In the genomic region with DNA sequence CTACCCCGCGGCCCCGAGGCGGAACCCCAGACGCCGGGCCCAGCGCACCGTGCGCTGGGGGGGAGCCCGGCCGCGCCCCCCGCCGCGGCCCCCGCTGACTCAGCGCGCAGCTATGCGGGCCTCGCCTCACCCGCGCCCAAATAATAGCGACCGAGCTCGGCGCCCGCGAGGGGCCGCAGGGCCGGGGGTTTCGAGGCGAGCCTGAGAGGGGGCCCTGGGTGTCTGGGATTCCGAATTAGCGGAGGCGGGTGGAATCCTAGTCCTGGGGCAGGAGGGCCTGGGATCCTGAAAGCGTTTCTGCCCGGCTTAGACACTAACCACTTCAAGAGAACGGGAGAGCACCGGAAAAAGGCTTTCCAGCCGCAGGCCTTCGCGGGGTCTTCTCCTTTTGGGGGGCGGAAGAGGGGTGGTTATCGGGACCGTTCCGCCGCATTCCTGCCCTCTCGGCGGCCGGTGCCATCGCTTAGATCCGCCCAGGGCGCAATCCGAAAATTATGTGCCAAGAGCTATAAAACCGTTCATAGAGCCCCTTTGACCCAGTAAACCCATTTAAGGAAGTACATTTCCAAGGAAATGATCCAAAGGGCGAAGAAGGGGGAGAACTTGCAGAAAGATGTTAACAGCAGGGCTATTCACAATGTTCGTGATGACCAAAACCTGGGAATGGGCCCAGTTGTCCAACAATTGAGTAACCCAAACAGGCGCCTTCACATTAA, we compare ENCODE assay signal across 8 cellular contexts. TPM values are rescaled to one million over a fixed set of nuclear protein-coding genes. Genes with fewer than 3 reads are reported as not detected.
DNase-seq lines count a peak whose midpoint lies in the region; ATAC-seq, FAIRE-seq and TF ChIP-seq lines count a peak whose summit lies in the region.

No MANE protein-coding gene starts in this region.

- H4K20me1 ChIP-seq in DOHH2 (ENCODE audit: control insufficient read depth, insufficient read depth, low read depth, low read length) (peaks cover 20% of the 10 kb centered on the region), neural cell (ENCODE audit: insufficient read depth) (peaks cover 7% of the 10 kb centered on the region)

- DNase-seq in M059J (ENCODE audit: low read depth) (peak; percentile 87), fibroblast of the aortic adventitia (ENCODE audit: low read depth) (peak; percentile 89), GM12891 (ENCODE audit: insufficient read length, low spot score) (no peak)
- DNase-seq in activated CD8-positive, alpha-beta T cell treated with anti-CD3 and anti-CD28 coated beads, Interleukin-2, amount 10 ng/mL, durations not matched to agents 7 days and 5 days = peak; percentile 25
- DNase-seq in effector CD4-positive, alpha-beta T cell = no peak

- peaks cover 23% of the 10 kb centered on the region for H3K27me3 Mint-ChIP-seq in activated CD8-positive, alpha-beta T cell treated with anti-CD3 and anti-CD28 coated beads, Interleukin-2, amount 10 ng/mL, durations not matched to agents 7 days and 5 days (ENCODE audit: low read depth)

- peaks cover 2% of the 10 kb centered on the region for H3K36me3 Mint-ChIP-seq in activated CD8-positive, alpha-beta T cell treated with anti-CD3 and anti-CD28 coated beads, Interleukin-2, amount 10 ng/mL, durations not matched to agents 7 days and 5 days (ENCODE audit: low read depth)

- peak overlapping the region; percentile 78 for H3K4me2 ChIP-seq in DOHH2 (ENCODE audit: low read length)
- peak overlapping the region; percentile 83 for H3K4me2 ChIP-seq in neural cell (ENCODE audit: low read length)

- no peaks in the 10 kb centered on the region for H3K9me2 ChIP-seq in DOHH2 (replicated peaks; ENCODE audit: control insufficient read depth, low read length)
- H3K9me2 ChIP-seq in neural cell (ENCODE audit: insufficient read depth, low read length) = no peaks in the 10 kb centered on the region

- no peak for FAIRE-seq in GM12891 (lab: Jason Lieb, UNC)

- H3K4me1 ChIP-seq in DOHH2 (ENCODE audit: control insufficient read depth, low read length) = peaks cover 38% of the 10 kb centered on the region

- H3K9me3 Mint-ChIP-seq in activated CD8-positive, alpha-beta T cell treated with anti-CD3 and anti-CD28 coated beads, Interleukin-2, amount 10 ng/mL, durations not matched to agents 7 days and 5 days (ENCODE audit: insufficient read depth) = no peaks in the 10 kb centered on the region

- POLR2A ChIA-PET in activated CD8-positive, alpha-beta T cell treated with anti-CD3 and anti-CD28 coated beads, Interleukin-2, amount 10 ng/mL, durations not matched to agents 7 days and 5 days (lab: Charles Lee) = interaction anchor here (1.2 kb wide), 1 partner anchor 213 kb away, joined by 3 read pairs; a partner anchor contains a TSS

- peaks cover 25% of the 10 kb centered on the region for H3F3A ChIP-seq in DOHH2 (ENCODE audit: control insufficient read depth, insufficient read depth)
- H3F3A ChIP-seq in neural cell (ENCODE audit: insufficient read depth, low read length, poor library complexity, severe bottlenecking) = peaks cover 3% of the 10 kb centered on the region

- peak; percentile 31 for ATAC-seq in GM21515 (IDR thresholded peaks at IDR 0.05; ENCODE audit: unreplicated experiment)
- ATAC-seq in activated CD8-positive, alpha-beta T cell treated with anti-CD3 and anti-CD28 coated beads, Interleukin-2, amount 10 ng/mL, durations not matched to agents 7 days and 5 days = peak; percentile 45

- peak; percentile 44 for TF ChIP-seq EP300 in neural cell (conservative IDR thresholded peaks at IDR 0.05; ENCODE audit: poor library complexity, severe bottlenecking)

- TF ChIP-seq RAD21 in neural cell (conservative IDR thresholded peaks at IDR 0.05) = peak; percentile 8

- H3K9me3 ChIP-seq in DOHH2 (ENCODE audit: control insufficient read depth, insufficient read depth, low read length) (no peaks in the 10 kb centered on the region), neural cell (ENCODE audit: low read length) (no peaks in the 10 kb centered on the region)

- peak overlapping the region; percentile 71 for H3K4me3 Mint-ChIP-seq in activated CD8-positive, alpha-beta T cell treated with anti-CD3 and anti-CD28 coated beads, Interleukin-2, amount 10 ng/mL, durations not matched to agents 7 days and 5 days

- TF ChIP-seq POLR2A in GM12891 (IDR thresholded peaks at IDR 0.05; ENCODE audit: low read depth, low read length) = no peak

- H3K4me3 ChIP-seq in DOHH2 (ENCODE audit: low read length) (peak overlapping the region; percentile 73), fibroblast of the aortic adventitia (ENCODE audit: low read depth, low read length) (peak overlapping the region; percentile 92), neural cell (ENCODE audit: low read length) (peak overlapping the region; percentile 85)

- peak overlapping the region; percentile 90 for H3K9ac ChIP-seq in neural cell (ENCODE audit: low read length)

- peaks cover 24% of the 10 kb centered on the region for H3K4me1 Mint-ChIP-seq in activated CD8-positive, alpha-beta T cell treated with anti-CD3 and anti-CD28 coated beads, Interleukin-2, amount 10 ng/mL, durations not matched to agents 7 days and 5 days (ENCODE audit: low read depth)

- peaks cover 42% of the 10 kb centered on the region for H3K79me2 ChIP-seq in DOHH2 (ENCODE audit: control insufficient read depth, low read length)
- peaks cover 41% of the 10 kb centered on the region for H3K79me2 ChIP-seq in neural cell (replicated peaks; ENCODE audit: insufficient read depth, low read length)

- peak overlapping the region; percentile 57 for H3K27ac ChIP-seq in DOHH2 (ENCODE audit: low read depth, low read length)
- peak overlapping the region; percentile 90 for H3K27ac ChIP-seq in neural cell (ENCODE audit: low read length)

- H3K27ac Mint-ChIP-seq in activated CD8-positive, alpha-beta T cell treated with anti-CD3 and anti-CD28 coated beads, Interleukin-2, amount 10 ng/mL, durations not matched to agents 7 days and 5 days = peak overlapping the region; percentile 60

- TF ChIP-seq CTCF in DOHH2 (IDR thresholded peaks at IDR 0.05; ENCODE audit: low read depth, low read length, poor library complexity, severe bottlenecking) (no peak), fibroblast of the aortic adventitia (IDR thresholded peaks at IDR 0.05; ENCODE audit: insufficient read depth, low read length) (no peak), neural cell (IDR thresholded peaks at IDR 0.05; ENCODE audit: poor library complexity, severe bottlenecking) (peak; percentile 9)

- H2AFZ ChIP-seq in neural cell (ENCODE audit: low read depth, low read length) = peak overlapping the region; percentile 69

- peaks cover 16% of the 10 kb centered on the region for H3K36me3 ChIP-seq in DOHH2 (ENCODE audit: control insufficient read depth, low read length)
- no peaks in the 10 kb centered on the region for H3K36me3 ChIP-seq in neural cell (ENCODE audit: insufficient read depth, low read length)

- H3K27me3 ChIP-seq in DOHH2 (ENCODE audit: control insufficient read depth, low read length) (no peaks in the 10 kb centered on the region), neural cell (ENCODE audit: insufficient read depth, low read depth, low read length) (no peaks in the 10 kb centered on the region)

- CTCF ChIA-PET in activated CD8-positive, alpha-beta T cell treated with anti-CD3 and anti-CD28 coated beads, Interleukin-2, amount 10 ng/mL, durations not matched to agents 7 days and 5 days (lab: Charles Lee) = interaction anchor here (0.9 to 1.5 kb wide), 4 partner anchors 121 to 238 kb away, joined by 3 to 5 read pairs (median 4); no protein-coding TSS in a partner anchor

TF ChIP-seq in neural cell, 6 proteins besides CTCF, POLR2A, EP300 and RAD21 (continues in another document):
- peak; percentile 41 for TF ChIP-seq TAF1 (IDR thresholded peaks at IDR 0.05; ENCODE audit: low read depth)

TF ChIP-seq in GM12891, 5 proteins besides CTCF, POLR2A, EP300 and RAD21:
- TF ChIP-seq SPI1 (IDR thresholded peaks at IDR 0.05; ENCODE audit: low read depth, low read length) (no peak), PAX5 (IDR thresholded peaks at IDR 0.05; ENCODE audit: insufficient read depth, low read length, severe bottlenecking) (no peak), TAF1 (IDR thresholded peaks at IDR 0.05; ENCODE audit: low read depth, low read length) (no peak), POLR2AphosphoS5 (IDR thresholded peaks at IDR 0.05; ENCODE audit: low read depth, low read length) (no peak), POU2F2 (IDR thresholded peaks at IDR 0.05; ENCODE audit: low read depth, low read length) (no peak)

RNA-seq across cellular contexts. Expression of a gene that starts 0.7 kb away (rescaled TPM):
- 21.8 and 22.7 TPM in 2 replicates for total RNA-seq in M059J (2014; rRNA removed; shearing (Covaris generic))
- total RNA-seq in activated CD8-positive, alpha-beta T cell treated with anti-CD3 and anti-CD28 coated beads, Interleukin-2, amount 10 ng/mL, durations not matched to agents 7 days and 5 days = 10 to 100 TPM; 14.0 to 14.6 TPM
- total RNA-seq in fibroblast of the aortic adventitia (ENCODE audit: low replicate concordance) = 65.3 and 92.9 TPM in 2 replicates
- polyA plus RNA-seq in neural cell = 23.1 and 25.7 TPM in 2 replicates
- 84.0 and 99.9 TPM in 2 replicates for polyA minus RNA-seq in neural cell
- 4.5 TPM for polyA plus RNA-seq in GM12891 (2012; ENCODE audit: low read depth, missing spikeins)

Comparison
In these comparisons a context has a peak if more than half of its experiments do, and no peak if none do; other contexts are left out.
1. DNase-seq: peak in M059J (single experiment), activated CD8-positive, alpha-beta T cell treated with anti-CD3 and anti-CD28 coated beads, Interleukin-2, amount 10 ng/mL, durations not matched to agents 7 days and 5 days (single experiment) and fibroblast of the aortic adventitia (single experiment); none in effector CD4-positive, alpha-beta T cell (single experiment) and GM12891 (single experiment).
2. Peak in every context shown above with its lines, with median percentiles within 50 percentile points of each other: H3K4me3 ChIP-seq.